ENCODE assay signal across 3 cellular contexts in genomic region chr5:121870489-121870888, GRCh38.
TF ChIP-seq lines count a peak whose summit lies in the region.

No MANE protein-coding gene starts in this region.

TF ChIP-seq in SK-N-SH, 30 proteins besides CTCF, POLR2A, EP300 and RAD21:
- TF ChIP-seq SMC3 (IDR thresholded peaks at IDR 0.05; ENCODE audit: low read depth, low read length), result peak; percentile 8; the same call in 1 of the 2 replicates
- TF ChIP-seq MEF2A (IDR thresholded peaks at IDR 0.05; ENCODE audit: borderline replicate concordance, low read depth), result no peak

TF ChIP-seq in SK-N-SH treated with all-trans-retinoic acid at 6 μM for 48 hours, 23 proteins besides CTCF, POLR2A, EP300 and RAD21:
- TF ChIP-seq GLIS3 (CRISPR knock-in tag; IDR thresholded peaks at IDR 0.05), result no peak

TF ChIP-seq in H1, 55 proteins besides CTCF, POLR2A, EP300 and RAD21:
- no peak for TF ChIP-seq CBX5 (IDR thresholded peaks at IDR 0.05; ENCODE audit: low read depth, low read length)
- no peak for TF ChIP-seq HDAC2 (IDR thresholded peaks at IDR 0.05; ENCODE audit: borderline replicate concordance in 1 of 2, low read depth in 2 of 2, low read length in 2 of 2)
